In genomic region chr19:9189538-9189937, GRCh38 we compare ENCODE assay signal across 33 cellular contexts. TPM values are rescaled to one million over a fixed set of nuclear protein-coding genes. Genes with fewer than 3 reads are reported as not detected.
"Had no signal": no experiment of that assay in that cellular context is flagged by ENCODE, and none has a peak within 500 bp of the region (broad histone marks: within the 10 kb centered on the region; RNA-seq: fewer than 3 reads in every experiment).

No MANE protein-coding gene starts in this region.

- H3K4me3 ChIP-seq: dorsolateral prefrontal cortex, esophagus muscularis mucosa, gastrocnemius medialis, heart right ventricle, left ventricle myocardium inferior, lower lobe of right lung, psoas muscle, spleen, tibial artery, upper lobe of right lung, vagina had no signal

- DNase-seq: cortex of kidney; dorsolateral prefrontal cortex; effector memory CD4-positive, alpha-beta T cell; gastrocnemius medialis; heart right ventricle; hypothalamus; kidney; left cardiac atrium; left ventricle myocardium inferior; lower lobe of right lung; natural killer cell; psoas muscle; spleen; stimulated activated CD4-positive, alpha-beta T cell treated with anti-CD3 and anti-CD28 coated beads, Interleukin-15, amount 100 ng/mL, for 24 hours; stimulated activated CD4-positive, alpha-beta T cell treated with anti-CD3 and anti-CD28 coated beads, Interleukin-1b, Interleukin-23, amount 100 ng/mL, for 48 hours; stimulated activated CD4-positive, alpha-beta T cell treated with anti-CD3 and anti-CD28 coated beads, Interleukin-4, amount 100 ng/mL, for 24 hours; tibial artery; upper lobe of right lung had no signal

- H3K27ac Mint-ChIP-seq: memory B cell; mesothelial cell of epicardium; natural killer cell; stimulated activated memory B cell treated with anti-CD40 and anti-IgM and Interleukin-4, amounts not matched to agents 10 μg/mL and 1 μg/mL and 100 μg/mL, for 72 hours; stimulated activated naive CD8-positive, alpha-beta T cell treated with anti-CD3 and anti-CD28 coated beads, Interleukin-15, Interleukin-2, amounts not matched to agents 100 ng/mL and 50 ng/mL, for 24 hours had no signal

- ATAC-seq: gastrocnemius medialis; heart right ventricle; left cardiac atrium; lower lobe of right lung; natural killer cell; psoas muscle; sciatic nerve; stimulated activated memory B cell treated with anti-CD40 and anti-IgM and Interleukin-4, amounts not matched to agents 10 μg/mL and 1 μg/mL and 100 μg/mL, for 72 hours; upper lobe of right lung had no signal

- H3K9me3 Mint-ChIP-seq: stimulated activated naive CD8-positive, alpha-beta T cell treated with anti-CD3 and anti-CD28 coated beads, Interleukin-15, Interleukin-2, amounts not matched to agents 100 ng/mL and 50 ng/mL, for 24 hours had no signal

- H3K27ac ChIP-seq: dorsolateral prefrontal cortex, epithelial cell of prostate, esophagus muscularis mucosa, gastrocnemius medialis, heart right ventricle, left ventricle myocardium inferior, lower lobe of right lung, neutrophil, psoas muscle, spleen, tibial artery, upper lobe of right lung, vagina had no signal

- H3K27me3 ChIP-seq: gastrocnemius medialis, tibial artery, upper lobe of right lung, vagina had no signal

- FAIRE-seq: kidney had no signal

- H3K36me3 Mint-ChIP-seq: memory B cell; natural killer cell; stimulated activated memory B cell treated with anti-CD40 and anti-IgM and Interleukin-4, amounts not matched to agents 10 μg/mL and 1 μg/mL and 100 μg/mL, for 72 hours had no signal

- H3K4me1 ChIP-seq: esophagus muscularis mucosa, gastrocnemius medialis, heart right ventricle, left ventricle myocardium inferior, lower lobe of right lung, psoas muscle, spleen, tibial artery, upper lobe of right lung, vagina had no signal

- H3K36me3 ChIP-seq: esophagus muscularis mucosa, gastrocnemius medialis, heart right ventricle, lower lobe of right lung, neutrophil, spleen, tibial artery, upper lobe of right lung, vagina had no signal

- H3K9me3 ChIP-seq: esophagus muscularis mucosa, gastrocnemius medialis, left ventricle myocardium inferior, lower lobe of right lung, neutrophil, psoas muscle, tibial artery, upper lobe of right lung, vagina had no signal

- H3K4me1 Mint-ChIP-seq: memory B cell; mesothelial cell of epicardium; natural killer cell; stimulated activated memory B cell treated with anti-CD40 and anti-IgM and Interleukin-4, amounts not matched to agents 10 μg/mL and 1 μg/mL and 100 μg/mL, for 72 hours had no signal

- H3K4me3 Mint-ChIP-seq: memory B cell; mesothelial cell of epicardium; natural killer cell; stimulated activated memory B cell treated with anti-CD40 and anti-IgM and Interleukin-4, amounts not matched to agents 10 μg/mL and 1 μg/mL and 100 μg/mL, for 72 hours; stimulated activated naive CD8-positive, alpha-beta T cell treated with anti-CD3 and anti-CD28 coated beads, Interleukin-15, Interleukin-2, amounts not matched to agents 100 ng/mL and 50 ng/mL, for 24 hours had no signal

RNA-seq across cellular contexts. Expression of gene OR7D2, which starts 10.8 kb away (rescaled TPM):
- total RNA-seq: kidney, mucosa of gallbladder, myocyte, natural killer cell, osteoblast, sciatic nerve, skeletal muscle tissue, spleen, vagina had no signal
- polyA plus RNA-seq: heart right ventricle had no signal

RNA-seq across cellular contexts. Expression of gene OR7D4, which starts 29.9 kb away (rescaled TPM):
- total RNA-seq: dorsolateral prefrontal cortex, esophagus muscularis mucosa, fibroblast of villous mesenchyme, gastrocnemius medialis, heart right ventricle, kidney, left cardiac atrium, left ventricle myocardium inferior, lower lobe of right lung, mesothelial cell of epicardium, mucosa of gallbladder, myocyte, natural killer cell, osteoblast, psoas muscle, sciatic nerve, skeletal muscle tissue, spleen, temporal lobe, upper lobe of right lung, vagina had no signal
- polyA plus RNA-seq: heart right ventricle, psoas muscle, spleen had no signal
